8 cellular contexts compared by ENCODE assay signal in genomic region chr5:891117-891836, GRCh38. TPM values are rescaled to one million over a fixed set of nuclear protein-coding genes. Genes with fewer than 3 reads are reported as not detected.
DNase-seq lines count a peak whose midpoint lies in the region; ATAC-seq and TF ChIP-seq lines count a peak whose summit lies in the region.

No MANE protein-coding gene starts in this region.

- intact Hi-C loops in heart right ventricle (cut with DNase I) (loop anchor here in 1 of 10 donors (5.0 kb wide), 1 partner anchor 134 kb away; no protein-coding TSS in a partner anchor), Right ventricle myocardium inferior (cut with DNase I) (loop anchor here (5.0 kb wide), 2 partner anchors 199 to 419 kb away; partner anchors contain the start of gene TPPP)

- no peaks in the 10 kb centered on the region for H3K27me3 ChIP-seq in heart right ventricle
- no peaks in the 10 kb centered on the region for H3K27me3 ChIP-seq in iPS-20b (ENCODE audit: insufficient read depth, low read length)
- no peaks in the 10 kb centered on the region for H3K27me3 ChIP-seq in stomach smooth muscle (ENCODE audit: control insufficient read depth in 1 of 2, insufficient read depth in 2 of 2, low read length in 2 of 2)

- DNase-seq in heart right ventricle (no peak), Right ventricle myocardium inferior (ENCODE audit: missing footprints) (no peak), NCI-H128 (lab: John Stamatoyannopoulos, UW; ENCODE audit: unreplicated experiment) (no peak), superior temporal gyrus (ENCODE audit: extremely low spot score) (no peak)

- 80 to 85% methylated on average over 34 of the region's 34 CpGs for WGBS in heart right ventricle, 2 donors

- H3K9me3 ChIP-seq in heart right ventricle: no peaks in the 10 kb centered on the region
- no peaks in the 10 kb centered on the region for H3K9me3 ChIP-seq in iPS-20b (ENCODE audit: insufficient read depth, low read depth, low read length)
- H3K9me3 ChIP-seq in stomach smooth muscle (ENCODE audit: control insufficient read depth in 2 of 2, low read length in 2 of 2): no peaks in the 10 kb centered on the region

- ATAC-seq in heart right ventricle (no peak), Right ventricle myocardium inferior (no peak), HG02623 (IDR thresholded peaks at IDR 0.05; ENCODE audit: unreplicated experiment) (no peak)

- TF ChIP-seq CTCF in heart right ventricle (IDR thresholded peaks at IDR 0.05) (no peak), WI38 (IDR thresholded peaks at IDR 0.05; ENCODE audit: low read depth, low read length) (no peak)

- H3K27ac ChIP-seq in heart right ventricle (peak overlapping the region in 5 of 10 donors; percentile 88 to 95 (median 93)), iPS-20b (ENCODE audit: low read length) (no peak overlapping the region), stomach smooth muscle (ENCODE audit: low read length) (no peak overlapping the region)

- H3K4me3 ChIP-seq in heart right ventricle (peak overlapping the region; percentile 57 to 92 (median 82)), WI38 (ENCODE audit: low read depth, low read length) (peak overlapping the region; percentile 79), iPS-20b (ENCODE audit: low read length) (peak overlapping the region; percentile 97), stomach smooth muscle (ENCODE audit: low read length in 2 of 2) (peak overlapping the region; percentile 90 to 91)

- H3K9ac ChIP-seq in iPS-20b (ENCODE audit: low read depth, low read length): peak overlapping the region; percentile 98
- peak overlapping the region; percentile 83 to 84 for H3K9ac ChIP-seq in stomach smooth muscle (ENCODE audit: low read length in 2 of 2)

- peaks cover 0 to 58% (median 32%) of the 10 kb centered on the region in 9 donors for H3K36me3 ChIP-seq in heart right ventricle
- peaks cover 71% of the 10 kb centered on the region for H3K36me3 ChIP-seq in iPS-20b (ENCODE audit: insufficient read depth, low read depth, low read length)
- peaks cover 26 to 40% of the 10 kb centered on the region in 2 donors for H3K36me3 ChIP-seq in stomach smooth muscle (ENCODE audit: control insufficient read depth in 2 of 2, insufficient read depth in 2 of 2, low read length in 2 of 2)

- H3K4me1 ChIP-seq in heart right ventricle (peaks cover 2 to 27% (median 21%) of the 10 kb centered on the region in 9 donors), iPS-20b (ENCODE audit: insufficient read depth, low read length) (peaks cover 4% of the 10 kb centered on the region; the same call in 1 of the 2 replicates), stomach smooth muscle (ENCODE audit: control insufficient read depth, insufficient read depth, low read length) (peaks cover 24% of the 10 kb centered on the region)

RNA-seq across cellular contexts. Expression of gene BRD9, which starts 1.3 kb away (rescaled TPM):
- total RNA-seq in heart right ventricle (10 to 100 TPM; 21.4 to 42.6 (median 26.9) TPM), Right ventricle myocardium inferior (27.9 TPM)
- 10 to 100 TPM; 16.7 to 23.7 TPM for polyA plus RNA-seq in heart right ventricle

RNA-seq across cellular contexts. Expression of gene TRIP13, which starts 1.4 kb away (rescaled TPM):
- 1 to 10 TPM in 5 of 10 donors, under 1 TPM in 4, not detected in 1; 0.32 to 2.8 (median 1.2) TPM for total RNA-seq in heart right ventricle
- polyA plus RNA-seq in heart right ventricle: under 1 TPM; 0.22 to 0.86 TPM
- total RNA-seq in Right ventricle myocardium inferior: 0.38 TPM

RNA-seq across cellular contexts. Expression of gene ZDHHC11, which starts 40.5 kb away (rescaled TPM):
- total RNA-seq in heart right ventricle (10 to 100 TPM in 9 of 10 donors, 1 to 10 TPM in 1; 7.8 to 54.7 (median 21.1) TPM), Right ventricle myocardium inferior (38.0 TPM)
- 10 to 100 TPM in 1 of 2 donors, 1 to 10 TPM in 1; 8.1 to 23.9 TPM for polyA plus RNA-seq in heart right ventricle
